In the genomic region with DNA sequence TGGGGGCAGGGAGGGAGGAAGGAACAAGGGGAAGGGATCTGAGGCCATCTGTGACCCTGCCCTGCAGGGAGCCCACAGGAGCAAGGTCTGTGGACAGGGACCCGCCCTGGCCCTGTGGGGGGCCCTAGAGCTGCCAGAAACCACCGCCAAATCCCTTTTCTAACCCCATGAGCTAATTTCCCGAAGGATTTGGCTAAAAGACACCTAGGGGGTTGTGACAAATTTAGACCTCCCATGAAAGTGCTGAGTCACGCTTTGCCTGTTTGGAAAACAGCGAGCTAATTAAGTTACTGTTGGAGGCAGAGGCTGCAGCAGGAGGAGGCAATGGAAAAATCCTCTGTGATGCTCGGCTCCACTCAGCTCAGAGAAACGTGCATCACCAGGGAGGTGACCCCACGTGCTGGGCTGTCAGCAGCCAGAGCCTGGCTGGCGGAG, we compare ENCODE assay signal across 1 cellular context.
TF ChIP-seq lines count a peak whose summit lies in the region.

No MANE protein-coding gene starts in this region.

TF ChIP-seq in SK-N-SH, 30 proteins besides CTCF, POLR2A, EP300 and RAD21 (continued from another document):
- TF ChIP-seq FOXJ3 (CRISPR knock-in tag; IDR thresholded peaks at IDR 0.05) = 0 out of 2 replicates have a peak, but pooled peaks have one; percentile 4
